25 cellular contexts compared by ENCODE assay signal in the genomic region with DNA sequence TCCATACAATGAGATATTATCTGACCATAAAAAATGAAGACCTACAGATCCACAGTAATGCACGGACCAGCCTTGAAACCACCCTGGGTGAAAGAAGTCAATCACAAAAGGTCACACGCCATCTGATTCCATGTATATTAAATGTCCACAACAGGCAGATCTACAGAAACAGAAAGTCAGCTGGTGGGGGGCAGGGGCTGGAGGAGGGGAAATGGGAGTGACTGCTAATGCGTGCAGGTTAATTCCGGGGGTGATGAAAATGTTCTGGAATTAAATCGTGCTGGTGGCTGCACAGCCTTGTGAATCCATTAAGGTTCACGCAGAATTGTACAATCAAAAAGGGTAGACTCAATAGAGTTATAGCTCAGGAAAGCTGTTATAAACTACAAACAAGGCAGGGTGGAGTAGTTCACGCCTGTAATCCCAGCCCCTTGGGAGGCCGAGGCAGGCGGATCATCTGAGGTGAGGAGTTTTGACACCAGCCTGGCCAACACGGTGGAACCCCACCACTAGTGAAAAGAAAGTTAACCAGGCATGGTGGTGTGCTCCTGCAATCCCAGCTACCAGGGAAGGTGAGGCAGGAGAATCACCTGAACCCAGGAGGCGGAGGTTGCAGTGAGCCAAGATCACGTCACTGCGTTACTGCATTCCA. TPM values are rescaled to one million over a fixed set of nuclear protein-coding genes. Genes with fewer than 3 reads are reported as not detected.
DNase-seq lines count a peak whose midpoint lies in the region; ATAC-seq, FAIRE-seq and TF ChIP-seq lines count a peak whose summit lies in the region.
"Had no signal": no experiment of that assay in that cellular context is flagged by ENCODE, and none has a peak within 500 bp of the region (broad histone marks: within the 10 kb centered on the region; RNA-seq: fewer than 3 reads in every experiment).

No MANE protein-coding gene starts in this region.

- peaks cover 59% of the 10 kb centered on the region for H3K4me1 ChIP-seq in keratinocyte (ENCODE audit: control insufficient read depth, extremely low read depth, insufficient read depth, low read length)
- peaks cover 36 to 70% (median 57%) of the 10 kb centered on the region in 4 donors for H3K4me1 ChIP-seq in transverse colon
- H3K4me1 ChIP-seq in breast epithelium, result peaks cover 13 to 14% of the 10 kb centered on the region in 2 donors

- H3K27me3 ChIP-seq in keratinocyte (ENCODE audit: control insufficient read depth, extremely low read depth, insufficient read depth, low read length), result no peaks in the 10 kb centered on the region
- H3K27me3 ChIP-seq in transverse colon, result no peaks in the 10 kb centered on the region
- no peaks in the 10 kb centered on the region for H3K27me3 ChIP-seq in breast epithelium
- H3K27me3 ChIP-seq: esophagus squamous epithelium, gastroesophageal sphincter, ovary, right atrium auricular region, upper lobe of right lung had no signal

- H3K27ac Mint-ChIP-seq in activated naive CD4-positive, alpha-beta T cell treated with anti-CD3 and anti-CD28 coated beads, Interleukin-2, amount 50 U/mL, for 72 hours, result peak overlapping the region; percentile 48 to 91
- H3K27ac Mint-ChIP-seq: memory B cell had no signal

- H3K9ac ChIP-seq in keratinocyte (ENCODE audit: control insufficient read depth, extremely low read depth, insufficient read depth, low read length), result no peak overlapping the region

- peaks cover 55% of the 10 kb centered on the region for H3K79me2 ChIP-seq in keratinocyte (ENCODE audit: control insufficient read depth, insufficient read depth, low read length)

- H3K4me2 ChIP-seq in keratinocyte (ENCODE audit: control insufficient read depth, extremely low read depth, insufficient read depth, low read depth, low read length), result no peak overlapping the region

- TF ChIP-seq EP300 in transverse colon (IDR thresholded peaks at IDR 0.05; ENCODE audit: low read depth), result no peak

- H3K4me3 ChIP-seq in keratinocyte (ENCODE audit: control insufficient read depth in 2 of 3, extremely low read depth in 1 of 3, insufficient read depth in 2 of 3, low read depth in 1 of 3, low read length in 3 of 3) (no peak overlapping the region), transverse colon (no peak overlapping the region), breast epithelium (no peak overlapping the region)
- H3K4me3 ChIP-seq: esophagus squamous epithelium, gastroesophageal sphincter, ovary, right atrium auricular region, upper lobe of right lung had no signal

- no peak for TF ChIP-seq CTCF in VCaP (conservative IDR thresholded peaks at IDR 0.05)
- no peak for TF ChIP-seq CTCF in keratinocyte (optimal IDR thresholded peaks at IDR 0.05 in 1 of 3, IDR thresholded peaks at IDR 0.05 in 1 of 3, conservative IDR thresholded peaks at IDR 0.05 in 1 of 3; ENCODE audit: extremely low read depth in 1 of 3, insufficient read depth in 2 of 3, low read length in 3 of 3)
- TF ChIP-seq CTCF in transverse colon (IDR thresholded peaks at IDR 0.05), result no peak
- TF ChIP-seq CTCF in breast epithelium (IDR thresholded peaks at IDR 0.05), result no peak

- intact Hi-C loops in transverse colon (cut with DNase I; ENCODE audit: low total_unique reads), result loop anchor here (5.0 kb wide), 1 partner anchor 41 kb away; no protein-coding TSS in a partner anchor
- intact Hi-C loops in breast epithelium (cut with DNase I; ENCODE audit: low total_unique reads), result no loop called here

- peaks cover 4% of the 10 kb centered on the region for H4K20me1 ChIP-seq in keratinocyte (ENCODE audit: control insufficient read depth, extremely low read depth, insufficient read depth, low read length)

- no peaks in the 10 kb centered on the region for H3K9me3 Mint-ChIP-seq in activated naive CD4-positive, alpha-beta T cell treated with anti-CD3 and anti-CD28 coated beads, Interleukin-2, amount 50 U/mL, for 72 hours
- H3K9me3 Mint-ChIP-seq: activated T-cell treated with anti-CD3 and anti-CD28 coated beads, Interleukin-2, amount 50 U/mL, for 24 hours; memory B cell; naive thymus-derived CD8-positive, alpha-beta T cell had no signal

- TF ChIP-seq POLR2A in transverse colon (IDR thresholded peaks at IDR 0.05) (no peak), breast epithelium (IDR thresholded peaks at IDR 0.05) (no peak)

- in situ Hi-C loops in transverse colon (cut with MboI; ENCODE audit: low pct_ligation_motif_present in 1 of 4, low pct_unique_long_range_greater_than_20kb in 1 of 4, low sequenced_read_pairs in 3 of 4), result no loop called here

- H3K9me1 ChIP-seq in keratinocyte (ENCODE audit: control insufficient read depth, extremely low read depth, insufficient read depth, low read length), result peaks cover 6% of the 10 kb centered on the region

- H3K27ac ChIP-seq in VCaP, result peak overlapping the region; percentile 76; the same call in 1 of the 2 replicates
- peak overlapping the region; percentile 20 for H3K27ac ChIP-seq in keratinocyte (ENCODE audit: control insufficient read depth, insufficient read depth, low read length)
- peak overlapping the region; percentile 87 to 93 (median 90) for H3K27ac ChIP-seq in transverse colon
- no peak overlapping the region for H3K27ac ChIP-seq in breast epithelium

- H2AFZ ChIP-seq in keratinocyte (ENCODE audit: control insufficient read depth, low read length), result no peak overlapping the region

- no peak for FAIRE-seq in keratinocyte (lab: Jason Lieb, UNC)
- FAIRE-seq: D721Med, H1, RCC 7860 had no signal

- dilution Hi-C loops in keratinocyte (cut with MboI; ENCODE audit: extremely low pct_ligation_motif_present, low sequenced_read_pairs), result no loop called here

- no peak for ATAC-seq in activated naive CD4-positive, alpha-beta T cell treated with anti-CD3 and anti-CD28 coated beads, Interleukin-2, amount 50 U/mL, for 72 hours
- ATAC-seq in HG03025 (IDR thresholded peaks at IDR 0.05; ENCODE audit: low FRiP score, unreplicated experiment) (no peak), GM19035 (IDR thresholded peaks at IDR 0.05; ENCODE audit: unreplicated experiment) (no peak)
- ATAC-seq: activated CD8-positive, alpha-beta T cell treated with anti-CD3 and anti-CD28 coated beads, Interleukin-2, amount 10 ng/mL, durations not matched to agents 7 days and 5 days; gastroesophageal sphincter; naive thymus-derived CD8-positive, alpha-beta T cell; upper lobe of right lung had no signal

- DNase-seq in activated naive CD4-positive, alpha-beta T cell treated with anti-CD3 and anti-CD28 coated beads, Interleukin-2, amount 50 U/mL, for 72 hours (ENCODE audit: low spot score in 2 of 2), result no peak
- DNase-seq in activated naive CD4-positive, alpha-beta T cell (lab: John Stamatoyannopoulos, UW), result no peak
- DNase-seq in keratinocyte (ENCODE audit: low read depth, low spot score) (no peak), transverse colon (no peak), breast epithelium (ENCODE audit: low spot score in 2 of 2) (no peak)
- DNase-seq: activated CD4-positive, CD25-positive, alpha-beta regulatory T cell; activated CD8-positive, alpha-beta T cell treated with anti-CD3 and anti-CD28 coated beads, Interleukin-2, amount 10 ng/mL, durations not matched to agents 7 days and 5 days; activated T-cell treated with anti-CD3 and anti-CD28 coated beads, Interleukin-2, amount 50 U/mL, for 24 hours; esophagus squamous epithelium; naive thymus-derived CD8-positive, alpha-beta T cell; NCI-H1105; NCI-H2081; ovary; stimulated activated CD4-positive, alpha-beta T cell treated with anti-CD3 and anti-CD28 coated beads, Interleukin-12 subunit alpha, Interleukin-12 subunit beta, amount 100 ng/mL, for 4 hours; upper lobe of right lung had no signal

- peaks cover 0 to 8% of the 10 kb centered on the region in 2 donors for H3K36me3 Mint-ChIP-seq in activated naive CD4-positive, alpha-beta T cell treated with anti-CD3 and anti-CD28 coated beads, Interleukin-2, amount 50 U/mL, for 72 hours
- H3K36me3 Mint-ChIP-seq: memory B cell; naive thymus-derived CD8-positive, alpha-beta T cell had no signal

- 39 to 70% methylated on average over 7 to 13 of the region's 13 CpGs for WGBS in transverse colon (ENCODE audit: low coverage in 1 of 2), 2 donors

- H3K36me3 ChIP-seq in keratinocyte (ENCODE audit: control insufficient read depth in 2 of 2, extremely low read depth in 1 of 2, insufficient read depth in 2 of 2, low read length in 2 of 2), result peaks cover 4% of the 10 kb centered on the region in 2 experiments
- no peaks in the 10 kb centered on the region for H3K36me3 ChIP-seq in transverse colon
- H3K36me3 ChIP-seq in breast epithelium, result no peaks in the 10 kb centered on the region
- H3K36me3 ChIP-seq: esophagus squamous epithelium, gastroesophageal sphincter, ovary, right atrium auricular region, upper lobe of right lung had no signal

- no peaks in the 10 kb centered on the region for H3K9me3 ChIP-seq in keratinocyte (ENCODE audit: control insufficient read depth, low read depth, low read length)
- H3K9me3 ChIP-seq in transverse colon, result no peaks in the 10 kb centered on the region
- no peaks in the 10 kb centered on the region for H3K9me3 ChIP-seq in breast epithelium
- H3K9me3 ChIP-seq: esophagus squamous epithelium, gastroesophageal sphincter, ovary, right atrium auricular region, upper lobe of right lung had no signal

RNA-seq across cellular contexts. Expression of gene ACOT7, which starts 32.3 kb away (rescaled TPM):
- 10 to 100 TPM; 46.0 to 75.8 TPM for total RNA-seq in activated naive CD4-positive, alpha-beta T cell treated with anti-CD3 and anti-CD28 coated beads, Interleukin-2, amount 50 U/mL, for 72 hours
- 195 to 349 TPM (median 226 TPM) in 3 replicates for polyA plus RNA-seq in keratinocyte
- polyA plus RNA-seq in keratinocyte (2011; ENCODE audit: low read depth), result 45.1 TPM
- 181 and 317 TPM in 2 replicates for polyA plus RNA-seq in keratinocyte (2011; cell fraction: cytosol; rRNA removed)
- 182 and 242 TPM in 2 replicates for polyA plus RNA-seq in keratinocyte (2011; cell fraction: nucleus; rRNA removed)
- polyA plus RNA-seq in keratinocyte (2012; ENCODE audit: low replicate concordance), result 89.4 and 275 TPM in 2 replicates
- 126 to 203 TPM (median 149 TPM) in 3 replicates for polyA minus RNA-seq in keratinocyte
- polyA minus RNA-seq in keratinocyte (2011; cell fraction: cytosol; rRNA and poly(A)+ RNA removed), result 156 TPM
- polyA minus RNA-seq in keratinocyte (2011; cell fraction: nucleus; rRNA and poly(A)+ RNA removed), result 79.8 and 80.3 TPM in 2 replicates
- 10 to 100 TPM in 3 of 4 donors, 1 to 10 TPM in 1; 5.6 to 55.0 (median 31.0) TPM for total RNA-seq in transverse colon
- total RNA-seq in breast epithelium, result 10 to 100 TPM in 2 of 3 donors, 1 to 10 TPM in 1; 9.4 to 12.8 (median 11.5) TPM

RNA-seq across cellular contexts. Expression of gene HES2, which starts 58.5 kb away (rescaled TPM):
- 1 to 10 TPM in 1 of 2 donors, under 1 TPM in 1; 0.35 to 1.1 TPM for total RNA-seq in activated naive CD4-positive, alpha-beta T cell treated with anti-CD3 and anti-CD28 coated beads, Interleukin-2, amount 50 U/mL, for 72 hours
- 30.1 to 51.6 TPM (median 33.9 TPM) in 3 replicates for polyA plus RNA-seq in keratinocyte
- polyA plus RNA-seq in keratinocyte (2011; ENCODE audit: low read depth), result 20.4 TPM
- polyA plus RNA-seq in keratinocyte (2011; cell fraction: cytosol; rRNA removed), result 32.5 and 63.3 TPM in 2 replicates
- polyA plus RNA-seq in keratinocyte (2011; cell fraction: nucleus; rRNA removed), result 70.8 and 105 TPM in 2 replicates
- 52.0 and 70.3 TPM in 2 replicates for polyA plus RNA-seq in keratinocyte (2012; ENCODE audit: low replicate concordance)
- polyA minus RNA-seq in keratinocyte, result 26.9 to 42.5 TPM (median 37.1 TPM) in 3 replicates
- polyA minus RNA-seq in keratinocyte (2011; cell fraction: cytosol; rRNA and poly(A)+ RNA removed), result 90.9 TPM
- polyA minus RNA-seq in keratinocyte (2011; cell fraction: nucleus; rRNA and poly(A)+ RNA removed), result 79.5 and 80.0 TPM in 2 replicates
- total RNA-seq in transverse colon (10 to 100 TPM; 10.5 to 38.8 (median 25.4) TPM), breast epithelium (1 to 10 TPM in 2 of 3 donors, not detected in 1; 3.4 to 3.6 TPM)
- total RNA-seq: naive thymus-derived CD8-positive, alpha-beta T cell; right atrium auricular region had no signal
- polyA plus RNA-seq: BJ; naive thymus-derived CD8-positive, alpha-beta T cell; ovary had no signal

Comparison
In these comparisons a context has a peak if more than half of its experiments do, and no peak if none do; other contexts are left out.
1. H3K27ac ChIP-seq: peak in VCaP (single experiment), keratinocyte (single experiment) and transverse colon (4 of 4); none in breast epithelium (0 of 2).